Comparison of ENCODE assay signal across 9 cellular contexts in genomic region chr1:77757616-77758015, GRCh38. TPM values are rescaled to one million over a fixed set of nuclear protein-coding genes. Genes with fewer than 3 reads are reported as not detected.
DNase-seq lines count a peak whose midpoint lies in the region; ATAC-seq, FAIRE-seq and TF ChIP-seq lines count a peak whose summit lies in the region.
"Had no signal": no experiment of that assay in that cellular context is flagged by ENCODE, and none has a peak within 500 bp of the region (broad histone marks: within the 10 kb centered on the region; RNA-seq: fewer than 3 reads in every experiment).

No MANE protein-coding gene starts in this region.

- no peaks in the 10 kb centered on the region for H3K27me3 ChIP-seq in endothelial cell of umbilical vein (ENCODE audit: control insufficient read depth in 2 of 2, insufficient read depth in 2 of 2, low read length in 2 of 2)
- no peaks in the 10 kb centered on the region for H3K27me3 ChIP-seq in psoas muscle (ENCODE audit: insufficient read depth in 3 of 3, low read length in 2 of 3)

- H3K4me2 ChIP-seq in OCI-LY7 (ENCODE audit: low read length): peak overlapping the region; percentile 71
- H3K4me2 ChIP-seq in endothelial cell of umbilical vein (ENCODE audit: insufficient read depth, low read length): peak overlapping the region; percentile 25

- no peak for TF ChIP-seq CTCF in OCI-LY7 (conservative IDR thresholded peaks at IDR 0.05; ENCODE audit: low read length)
- TF ChIP-seq CTCF in endothelial cell of umbilical vein (IDR thresholded peaks at IDR 0.05; ENCODE audit: extremely low read depth in 1 of 2, insufficient read depth in 1 of 2, low read depth in 1 of 2, low read length in 2 of 2): no peak
- no peak for TF ChIP-seq CTCF in psoas muscle (IDR thresholded peaks at IDR 0.05)

- FAIRE-seq in endothelial cell of umbilical vein (lab: Jason Lieb, UNC): no peak

- POLR2A ChIA-PET in OCI-LY7 (lab: Charles Lee) (interaction anchor here (0.6 to 1.8 kb wide), 6 partner anchors 9 to 161 kb away, joined by 3 to 6 read pairs (median 5); no protein-coding TSS in a partner anchor), endothelial cell of umbilical vein (lab: Charles Lee) (no interaction called here)

- H3K9me3 ChIP-seq in OCI-LY7 (ENCODE audit: low read length) (no peaks in the 10 kb centered on the region), endothelial cell of umbilical vein (replicated peaks; ENCODE audit: control insufficient read depth, insufficient read depth, low read length) (no peaks in the 10 kb centered on the region), psoas muscle (no peaks in the 10 kb centered on the region)
- H3K9me3 ChIP-seq: mucosa of descending colon had no signal

- H4K20me1 ChIP-seq in OCI-LY7 (ENCODE audit: insufficient read depth, low read length) (peaks cover 21% of the 10 kb centered on the region; the same call in 1 of the 2 replicates), endothelial cell of umbilical vein (replicated peaks; ENCODE audit: control insufficient read depth, extremely low read depth, insufficient read depth, low read length) (peaks cover 17% of the 10 kb centered on the region)

- ATAC-seq in psoas muscle (no peak), GM19035 (IDR thresholded peaks at IDR 0.05; ENCODE audit: unreplicated experiment) (no peak), GM19395 (IDR thresholded peaks at IDR 0.05; ENCODE audit: unreplicated experiment) (no peak), HG03565 (IDR thresholded peaks at IDR 0.05; ENCODE audit: unreplicated experiment) (no peak)
- ATAC-seq: mucosa of descending colon had no signal

- no peak overlapping the region for H3K9ac ChIP-seq in endothelial cell of umbilical vein (replicated peaks; ENCODE audit: extremely low read depth, insufficient read depth, low read length)

- intact Hi-C loops in OCI-LY7 (cut with micrococcal nuclease; ENCODE audit: unreplicated experiment): loop anchor here (2.0 to 10.0 kb wide), 3 partner anchors 75 to 247 kb away; partner anchors contain the start of genes DNAJB4 and ZZZ3
- intact Hi-C loops in endothelial cell of umbilical vein (cut with micrococcal nuclease): loop anchor here (2.0 kb wide), 1 partner anchor 75 kb away; the partner anchor contains the start of gene ZZZ3
- intact Hi-C loops in psoas muscle (cut with DNase I): loop anchor here in 1 of 2 donors (2.0 kb wide), 1 partner anchor 21 kb away; the partner anchor contains the start of gene MIGA1

- H3K4me3 ChIP-seq in OCI-LY7 (ENCODE audit: low read depth, low read length, poor library complexity, severe bottlenecking): peak overlapping the region; percentile 83
- no peak overlapping the region for H3K4me3 ChIP-seq in endothelial cell of umbilical vein (replicated peaks in 1 of 3; ENCODE audit: insufficient read depth in 1 of 3, low read depth in 1 of 3, low read length in 3 of 3)
- H3K4me3 ChIP-seq in psoas muscle: peak overlapping the region; percentile 80
- H3K4me3 ChIP-seq: mucosa of descending colon had no signal

- H3K4me1 ChIP-seq in OCI-LY7 (ENCODE audit: insufficient read depth, low read length, poor library complexity, severe bottlenecking): peaks cover 36% of the 10 kb centered on the region
- H3K4me1 ChIP-seq in endothelial cell of umbilical vein (ENCODE audit: control insufficient read depth, extremely low read depth, insufficient read depth, low read length): peaks cover 18% of the 10 kb centered on the region
- peaks cover 38% of the 10 kb centered on the region for H3K4me1 ChIP-seq in psoas muscle

- dilution Hi-C loops in endothelial cell of umbilical vein (cut with MboI; ENCODE audit: extremely low pct_ligation_motif_present, low sequenced_read_pairs): no loop called here

- no peak for TF ChIP-seq POLR2A in endothelial cell of umbilical vein (IDR thresholded peaks at IDR 0.05; ENCODE audit: low read depth, low read length)

- no peaks in the 10 kb centered on the region for H3K9me2 ChIP-seq in OCI-LY7 (ENCODE audit: insufficient read depth, low read length)

- H3K36me3 ChIP-seq in OCI-LY7 (ENCODE audit: insufficient read depth, low read length): no peaks in the 10 kb centered on the region
- no peaks in the 10 kb centered on the region for H3K36me3 ChIP-seq in endothelial cell of umbilical vein (ENCODE audit: control insufficient read depth in 2 of 2, extremely low read depth in 1 of 2, insufficient read depth in 2 of 2, low read length in 2 of 2)
- H3K36me3 ChIP-seq in psoas muscle (ENCODE audit: insufficient read depth in 1 of 2, low read depth in 1 of 2): no peaks in the 10 kb centered on the region

- peaks cover 69% of the 10 kb centered on the region for H3K79me2 ChIP-seq in OCI-LY7 (ENCODE audit: insufficient read depth, low read depth, low read length)
- peaks cover 60% of the 10 kb centered on the region for H3K79me2 ChIP-seq in endothelial cell of umbilical vein (ENCODE audit: control insufficient read depth, insufficient read depth, low read length)

- BruUV-seq in OCI-LY7 (replicated peaks; lab: Mats Ljungman, UMichigan) (no TSS peak), endothelial cell of umbilical vein (replicated peaks; lab: Mats Ljungman, UMichigan) (no TSS peak)

- no peak overlapping the region for H2AFZ ChIP-seq in OCI-LY7 (ENCODE audit: low read length)
- no peak overlapping the region for H2AFZ ChIP-seq in endothelial cell of umbilical vein (ENCODE audit: low read depth, low read length)

- DNase-seq in EL (peak; percentile 13), OCI-LY7 (ENCODE audit: low spot score) (no peak), endothelial cell of umbilical vein (ENCODE audit: low read depth, low spot score) (no peak), psoas muscle (no peak)
- DNase-seq: mucosa of descending colon, SIG-M5 had no signal

- no peak overlapping the region for H3K27ac ChIP-seq in OCI-LY7 (ENCODE audit: low read depth, low read length, poor library complexity, severe bottlenecking)
- no peak overlapping the region for H3K27ac ChIP-seq in endothelial cell of umbilical vein (ENCODE audit: insufficient read depth, low read depth, low read length)
- H3K27ac ChIP-seq in psoas muscle: no peak overlapping the region

- no peaks in the 10 kb centered on the region for H3K9me1 ChIP-seq in endothelial cell of umbilical vein (replicated peaks; ENCODE audit: control insufficient read depth, extremely low read depth, insufficient read depth, low read length)

- CTCF ChIA-PET in OCI-LY7 (lab: Charles Lee; ENCODE audit: unreplicated experiment): no interaction called here
- CTCF ChIA-PET in endothelial cell of umbilical vein (lab: Charles Lee): interaction anchor here (1.4 kb wide), 1 partner anchor 13 kb away, joined by 3 read pairs; no protein-coding TSS in a partner anchor

- WGBS in psoas muscle, 3 donors: 25 to 44% (median 37%) methylated on average over 2 of the region's 2 CpGs

TF ChIP-seq in endothelial cell of umbilical vein, 7 proteins besides CTCF, POLR2A, EP300 and RAD21:
- no peak for TF ChIP-seq JUN (IDR thresholded peaks at IDR 0.05; ENCODE audit: borderline replicate concordance, insufficient read depth, insufficient read length, low read depth)
- no peak for TF ChIP-seq MAX (IDR thresholded peaks at IDR 0.05; ENCODE audit: insufficient read depth, insufficient read length)
- no peak for TF ChIP-seq MYC (IDR thresholded peaks at IDR 0.05; ENCODE audit: low read depth, low read length)
- no peak for TF ChIP-seq GATA2 (IDR thresholded peaks at IDR 0.05; ENCODE audit: insufficient read depth, insufficient read length, low read depth, low read length)

RNA-seq across cellular contexts. Expression of gene USP33, which starts 2.0 kb away (rescaled TPM):
- 44.1 and 47.8 TPM in 2 replicates for total RNA-seq in OCI-LY7 (2014; rRNA removed; shearing (Covaris generic))
- total RNA-seq in OCI-LY7 (2022): 66.7 and 67.0 TPM in 2 replicates
- total RNA-seq in endothelial cell of umbilical vein: 44.1 and 46.4 TPM in 2 replicates
- polyA plus RNA-seq in endothelial cell of umbilical vein: 15.7 and 22.5 TPM in 2 replicates
- 22.2 and 22.3 TPM in 2 replicates for polyA plus RNA-seq in endothelial cell of umbilical vein (2011; cell fraction: cytosol; rRNA removed)
- polyA plus RNA-seq in endothelial cell of umbilical vein (2011; cell fraction: nucleus; rRNA removed): 61.9 and 77.1 TPM in 2 replicates
- polyA plus RNA-seq in endothelial cell of umbilical vein (2012): 26.5 and 35.3 TPM in 2 replicates
- polyA minus RNA-seq in endothelial cell of umbilical vein: 35.2 and 40.7 TPM in 2 replicates
- polyA minus RNA-seq in endothelial cell of umbilical vein (2011; cell fraction: cytosol; rRNA and poly(A)+ RNA removed): 21.3 TPM
- 64.9 and 85.9 TPM in 2 replicates for polyA minus RNA-seq in endothelial cell of umbilical vein (2011; cell fraction: nucleus; rRNA and poly(A)+ RNA removed)
- total RNA-seq in psoas muscle: 10 to 100 TPM; 21.0 to 24.9 (median 23.4) TPM
- polyA plus RNA-seq in psoas muscle: 10 to 100 TPM; 13.4 to 37.5 (median 15.0) TPM

RNA-seq across cellular contexts. Expression of gene MIGA1, which starts 21.8 kb away (rescaled TPM):
- 3.7 and 5.1 TPM in 2 replicates for total RNA-seq in OCI-LY7 (2014; rRNA removed; shearing (Covaris generic))
- total RNA-seq in OCI-LY7 (2022) (7.5 and 8.4 TPM in 2 replicates), endothelial cell of umbilical vein (13.7 and 14.6 TPM in 2 replicates), psoas muscle (10 to 100 TPM; 11.2 to 17.0 (median 14.0) TPM)
- polyA plus RNA-seq in endothelial cell of umbilical vein (2.0 and 2.8 TPM in 2 replicates), psoas muscle (10 to 100 TPM in 1 of 3 donors, 1 to 10 TPM in 2; 5.0 to 19.3 (median 5.4) TPM)
- polyA plus RNA-seq in endothelial cell of umbilical vein (2011; cell fraction: cytosol; rRNA removed): 2.4 and 2.5 TPM in 2 replicates
- polyA plus RNA-seq in endothelial cell of umbilical vein (2011; cell fraction: nucleus; rRNA removed): 6.7 and 7.4 TPM in 2 replicates
- polyA plus RNA-seq in endothelial cell of umbilical vein (2012): 8.2 and 9.0 TPM in 2 replicates
- 15.7 and 16.2 TPM in 2 replicates for polyA minus RNA-seq in endothelial cell of umbilical vein
- polyA minus RNA-seq in endothelial cell of umbilical vein (2011; cell fraction: cytosol; rRNA and poly(A)+ RNA removed): 2.4 TPM
- 16.5 and 19.7 TPM in 2 replicates for polyA minus RNA-seq in endothelial cell of umbilical vein (2011; cell fraction: nucleus; rRNA and poly(A)+ RNA removed)

Comparison
In these comparisons a context has a peak if more than half of its experiments do, and no peak if none do; other contexts are left out.
1. H3K4me3 ChIP-seq: peak in OCI-LY7 (single experiment) and psoas muscle (single experiment); none in endothelial cell of umbilical vein (0 of 3).